ENCODE assay signal across 20 cellular contexts in the genomic region with DNA sequence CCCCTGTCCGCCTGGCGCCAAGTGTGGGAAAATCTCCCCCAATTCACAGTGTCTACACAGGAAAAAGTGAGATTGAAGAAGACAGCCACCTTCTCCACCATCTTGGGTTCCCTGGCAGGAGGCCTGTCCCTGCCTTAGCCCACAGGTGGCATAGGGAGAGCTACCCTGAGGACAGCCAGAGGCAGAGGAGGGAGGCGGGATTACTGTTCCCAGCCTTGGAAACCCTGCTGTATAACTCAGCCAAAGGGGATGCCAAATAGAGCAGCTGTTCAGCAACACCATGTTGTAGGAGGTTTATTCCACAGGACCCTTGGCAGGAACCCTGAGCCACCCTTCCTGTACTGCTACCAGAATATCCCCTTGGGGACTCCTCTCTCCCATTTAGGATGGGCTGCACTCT.
"Had no signal": no experiment of that assay in that cellular context is flagged by ENCODE, and none has a peak within 500 bp of the region (broad histone marks: within the 10 kb centered on the region; RNA-seq: fewer than 3 reads in every experiment).

No MANE protein-coding gene starts in this region.

- DNase-seq: activated CD4-positive, alpha-beta T cell treated with anti-CD3 and anti-CD28 coated beads, Interleukin-2, amount 10 ng/mL, durations not matched to agents 7 days and 5 days; activated CD4-positive, CD25-positive, alpha-beta regulatory T cell; activated CD8-positive, alpha-beta memory T cell treated with anti-CD3 and anti-CD28 coated beads, Interleukin-2, amount 50 U/mL, for 48 hours; activated naive CD4-positive, alpha-beta T cell; activated naive CD8-positive, alpha-beta T cell treated with anti-CD3 and anti-CD28 coated beads, Interleukin-2, amount 50 U/mL, for 24 hours; aorta; erythroblast; heart right ventricle; islet precursor cell; mucosa of descending colon; natural killer cell; stimulated activated CD4-positive, alpha-beta T cell treated with anti-CD3 and anti-CD28 coated beads, Interleukin-12 subunit alpha, Interleukin-12 subunit beta, amount 100 ng/mL, for 4 hours; stimulated activated CD4-positive, alpha-beta T cell treated with anti-CD3 and anti-CD28 coated beads, Interleukin-2, amount 100 ng/mL, for 24 hours; T-helper 2 cell had no signal

- H3K4me1 ChIP-seq: breast epithelium had no signal

- ATAC-seq: activated naive CD8-positive, alpha-beta T cell treated with anti-CD3 and anti-CD28 coated beads, Interleukin-2, amount 50 U/mL, for 24 hours; gastrocnemius medialis; heart right ventricle; left lobe of liver; mucosa of descending colon; natural killer cell had no signal

- H3K27me3 ChIP-seq: breast epithelium, gastrocnemius medialis, heart right ventricle, neutrophil had no signal

- H3K27ac Mint-ChIP-seq: activated CD4-positive, alpha-beta T cell treated with anti-CD3 and anti-CD28 coated beads, Interleukin-2, amount 10 ng/mL, durations not matched to agents 7 days and 5 days; activated naive CD8-positive, alpha-beta T cell treated with anti-CD3 and anti-CD28 coated beads, Interleukin-2, amount 50 U/mL, for 24 hours; activated T-helper 1 cell treated with anti-CD3 and anti-CD28 coated beads, Interleukin-12 subunit alpha, Interleukin-12 subunit beta, Interleukin-2, Interleukin-4 antibody, amounts not matched to agents 30 ng/mL and 10 ng/mL and 1 ng/mL, durations not matched to agents 14 hours and 24 hours and 36 hours had no signal

- H3K9me3 Mint-ChIP-seq: natural killer cell had no signal

- H3K36me3 ChIP-seq: breast epithelium, gastrocnemius medialis, thoracic aorta had no signal

- H3K4me3 Mint-ChIP-seq: activated CD4-positive, alpha-beta T cell treated with anti-CD3 and anti-CD28 coated beads, Interleukin-2, amount 10 ng/mL, durations not matched to agents 7 days and 5 days; activated naive CD8-positive, alpha-beta T cell treated with anti-CD3 and anti-CD28 coated beads, Interleukin-2, amount 50 U/mL, for 24 hours; activated T-helper 1 cell treated with anti-CD3 and anti-CD28 coated beads, Interleukin-12 subunit alpha, Interleukin-12 subunit beta, Interleukin-2, Interleukin-4 antibody, amounts not matched to agents 30 ng/mL and 10 ng/mL and 1 ng/mL, durations not matched to agents 14 hours and 24 hours and 36 hours; natural killer cell had no signal

- H3K36me3 Mint-ChIP-seq: natural killer cell had no signal

- H3K27me3 Mint-ChIP-seq: activated CD4-positive, alpha-beta T cell treated with anti-CD3 and anti-CD28 coated beads, Interleukin-2, amount 10 ng/mL, durations not matched to agents 7 days and 5 days; activated naive CD8-positive, alpha-beta T cell treated with anti-CD3 and anti-CD28 coated beads, Interleukin-2, amount 50 U/mL, for 24 hours had no signal

- H3K9me3 ChIP-seq: breast epithelium, gastrocnemius medialis, heart right ventricle, mucosa of descending colon, neutrophil, thoracic aorta had no signal

- H3K27ac ChIP-seq: breast epithelium, heart right ventricle, neutrophil, thoracic aorta had no signal

- H3K4me3 ChIP-seq: breast epithelium, gastrocnemius medialis, heart right ventricle, mucosa of descending colon, thoracic aorta had no signal
